In genomic region chr13:70755411-70755810, GRCh38 we compare ENCODE assay signal across 27 cellular contexts.
"Had no signal": no experiment of that assay in that cellular context is flagged by ENCODE, and none has a peak within 500 bp of the region (broad histone marks: within the 10 kb centered on the region; RNA-seq: fewer than 3 reads in every experiment).

No MANE protein-coding gene starts in this region.

- H3K4me3 ChIP-seq: esophagus muscularis mucosa, gastroesophageal sphincter, heart left ventricle, left lung, mucosa of descending colon, pancreas, smooth muscle cell, stomach, thyroid gland, vagina had no signal

- ATAC-seq: foreskin keratinocyte; gastroesophageal sphincter; heart left ventricle; left cardiac atrium; left lung; mucosa of descending colon; natural killer cell treated with Interleukin-12 subunit alpha and Interleukin-12 subunit beta and Interleukin-15 and Interleukin-18, amount 100 ng/mL, for 72 hours; pancreas; sciatic nerve had no signal

- FAIRE-seq: islet of Langerhans, pancreas had no signal

- DNase-seq: dermis blood vessel endothelial cell; effector memory CD4-positive, alpha-beta T cell; foreskin keratinocyte; heart left ventricle; hippocampal formation; left cardiac atrium; left lung; mesenchymal stem cell; mucosa of descending colon; naive B cell; pancreas; retina; stimulated activated CD4-positive, alpha-beta T cell treated with anti-CD3 and anti-CD28 coated beads, Interleukin-12 subunit alpha, Interleukin-12 subunit beta, amount 100 ng/mL, for 4 hours; stimulated activated CD4-positive, alpha-beta T cell treated with anti-CD3 and anti-CD28 coated beads, Interleukin-1b, Interleukin-23, amount 100 ng/mL, for 48 hours; stimulated activated CD4-positive, alpha-beta T cell treated with anti-CD3 and anti-CD28 coated beads, Interleukin-4, amount 100 ng/mL, for 1 hour; stimulated activated CD8-positive, alpha-beta memory T cell treated with anti-CD3 and anti-CD28 coated beads, Interleukin-4, amount 100 ng/mL, for 48 hours; stimulated activated naive CD4-positive, alpha-beta T cell; stomach; thyroid gland; trophoblast cell had no signal
